Comparison of ENCODE assay signal across 1 cellular context in genomic region chr5:104189909-104190308, GRCh38.
TF ChIP-seq lines count a peak whose summit lies in the region.

No MANE protein-coding gene starts in this region.

TF ChIP-seq in WTC11, 78 proteins besides CTCF, POLR2A, EP300 and RAD21 (continued from another document):
- TF ChIP-seq FOXP4 (CRISPR knock-in tag; IDR thresholded peaks at IDR 0.05), result no peak
- TF ChIP-seq USF1 (CRISPR knock-in tag; IDR thresholded peaks at IDR 0.05), result no peak
- no peak for TF ChIP-seq GRHL2 (CRISPR knock-in tag; IDR thresholded peaks at IDR 0.05; ENCODE audit: insufficient replicate concordance, severe bottlenecking)
- TF ChIP-seq AR (CRISPR knock-in tag; IDR thresholded peaks at IDR 0.05), result no peak
- TF ChIP-seq JAZF1 (CRISPR knock-in tag; IDR thresholded peaks at IDR 0.05), result no peak
- no peak for TF ChIP-seq MXD4 (CRISPR knock-in tag; IDR thresholded peaks at IDR 0.05; ENCODE audit: borderline replicate concordance)
- no peak for TF ChIP-seq OVOL2 (CRISPR knock-in tag; IDR thresholded peaks at IDR 0.05; ENCODE audit: borderline replicate concordance)
- no peak for TF ChIP-seq ZBTB21 (CRISPR knock-in tag; IDR thresholded peaks at IDR 0.05; ENCODE audit: borderline replicate concordance)
